17 cellular contexts compared by ENCODE assay signal in the genomic region with DNA sequence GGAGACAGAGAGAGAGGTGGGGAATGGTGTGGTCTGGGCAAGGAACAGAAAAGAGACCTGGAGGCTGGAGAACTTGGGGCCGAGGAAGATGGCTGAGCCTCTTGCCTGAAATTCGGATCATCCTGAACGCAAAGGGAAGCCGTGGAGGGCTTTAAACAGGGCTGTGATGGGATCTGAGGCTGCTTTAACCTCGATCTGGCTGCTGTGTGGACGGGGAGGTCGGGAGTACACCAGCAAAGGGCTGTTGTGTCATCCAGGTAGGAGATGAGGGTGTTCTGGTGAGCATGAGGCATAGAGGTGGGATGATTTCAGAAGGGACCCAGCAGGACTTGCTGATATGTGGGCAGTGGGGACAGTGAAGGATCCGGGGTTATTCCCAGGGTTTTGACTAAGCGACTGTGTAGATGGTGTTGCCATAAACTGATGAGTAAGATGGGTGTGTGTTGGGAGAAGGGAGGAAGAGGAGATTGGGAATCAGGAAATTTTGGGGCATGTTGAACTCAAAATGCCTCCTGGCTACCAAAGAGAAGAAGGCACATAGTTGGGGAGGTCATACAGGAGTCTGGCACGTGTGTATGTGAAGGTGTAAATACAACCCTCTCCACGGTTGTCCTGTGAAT.
DNase-seq lines count a peak whose midpoint lies in the region; ATAC-seq and TF ChIP-seq lines count a peak whose summit lies in the region.
"Had no signal": no experiment of that assay in that cellular context is flagged by ENCODE, and none has a peak within 500 bp of the region (broad histone marks: within the 10 kb centered on the region; RNA-seq: fewer than 3 reads in every experiment).

No MANE protein-coding gene starts in this region.

- H3K36me3 Mint-ChIP-seq in CD4-positive, alpha-beta memory T cell = peaks cover 15 to 41% of the 10 kb centered on the region in 2 donors
- H3K36me3 Mint-ChIP-seq in activated T-helper 17 cell treated with anti-CD3 and anti-CD28 coated beads, Interleukin-2, amount 50 U/mL, for 72 hours (ENCODE audit: low read depth) = peaks cover 61% of the 10 kb centered on the region
- H3K36me3 Mint-ChIP-seq in memory B cell = peaks cover 12% of the 10 kb centered on the region

- H3K27me3 ChIP-seq in CD4-positive, alpha-beta memory T cell (ENCODE audit: insufficient read depth, low read length) = no peaks in the 10 kb centered on the region
- H3K27me3 ChIP-seq: left lung, SJSA1 had no signal

- H3K27me3 Mint-ChIP-seq in CD4-positive, alpha-beta memory T cell = no peaks in the 10 kb centered on the region
- H3K27me3 Mint-ChIP-seq in activated T-helper 17 cell treated with anti-CD3 and anti-CD28 coated beads, Interleukin-2, amount 50 U/mL, for 72 hours = no peaks in the 10 kb centered on the region
- no peaks in the 10 kb centered on the region for H3K27me3 Mint-ChIP-seq in memory B cell

- CTCF ChIA-PET in CD4-positive, alpha-beta memory T cell (lab: Charles Lee; ENCODE audit: partially characterized antibody) = interaction anchor here (0.7 to 4.0 kb wide), 6 partner anchors 16 to 212 kb away, joined by 3 to 85 read pairs (median 30); no protein-coding TSS in a partner anchor

- H3K9me3 ChIP-seq in CD4-positive, alpha-beta memory T cell (ENCODE audit: control insufficient read depth in 1 of 2, low read length in 2 of 2) = no peaks in the 10 kb centered on the region
- H3K9me3 ChIP-seq: left lung, SJSA1 had no signal

- TF ChIP-seq CTCF in GM20000 (IDR thresholded peaks at IDR 0.05; ENCODE audit: extremely low read depth, missing control alignments) = no peak

- no peak for DNase-seq in CD4-positive, alpha-beta memory T cell
- DNase-seq in memory B cell (ENCODE audit: low spot score in 2 of 2) = no peak
- DNase-seq in NCI-H774 (lab: John Stamatoyannopoulos, UW) = no peak
- DNase-seq in cortex of kidney (lab: John Stamatoyannopoulos, UW) = no peak
- DNase-seq in NOMO-1 treated with DMSO at 0.1 percent for 48 hours (lab: John Stamatoyannopoulos, UW; ENCODE audit: unreplicated experiment) = no peak
- DNase-seq in GM20000 (ENCODE audit: low spot score) = no peak
- DNase-seq: erythroblast; NCI-H187 treated with DMSO at 0.1 percent for 48 hours; NCI-H446 treated with DMSO at 0.1 percent for 48 hours; stimulated activated CD4-positive, alpha-beta T cell treated with anti-CD3 and anti-CD28 coated beads, Interleukin-2, amount 100 ng/mL, for 48 hours; substantia nigra; T1000 had no signal

- ATAC-seq in activated T-helper 17 cell treated with anti-CD3 and anti-CD28 coated beads, Interleukin-2, amount 50 U/mL, for 72 hours (replicated peaks) = no peak
- no peak for ATAC-seq in memory B cell (ENCODE audit: low read depth)
- ATAC-seq: left lung had no signal

- peaks cover 30% of the 10 kb centered on the region for H3K4me1 ChIP-seq in CD4-positive, alpha-beta memory T cell (ENCODE audit: insufficient read depth, low read length)

- H3K27ac Mint-ChIP-seq in CD4-positive, alpha-beta memory T cell = peak overlapping the region in 5 of 7 donors; percentile 2 to 88 (median 30)
- H3K27ac Mint-ChIP-seq in activated T-helper 17 cell treated with anti-CD3 and anti-CD28 coated beads, Interleukin-2, amount 50 U/mL, for 72 hours = no peak overlapping the region
- peak overlapping the region; percentile 4 for H3K27ac Mint-ChIP-seq in memory B cell

- POLR2A ChIA-PET in CD4-positive, alpha-beta memory T cell (lab: Charles Lee; ENCODE audit: partially characterized antibody) = interaction anchor here (2.5 kb wide), 1 partner anchor 34 kb away, joined by 14 read pairs; no protein-coding TSS in a partner anchor

- peaks cover 17 to 32% (median 23%) of the 10 kb centered on the region in 4 donors for H3K4me1 Mint-ChIP-seq in CD4-positive, alpha-beta memory T cell
- peaks cover 43% of the 10 kb centered on the region for H3K4me1 Mint-ChIP-seq in activated T-helper 17 cell treated with anti-CD3 and anti-CD28 coated beads, Interleukin-2, amount 50 U/mL, for 72 hours
- peaks cover 25% of the 10 kb centered on the region for H3K4me1 Mint-ChIP-seq in memory B cell

- intact Hi-C loops in CD4-positive, alpha-beta memory T cell (cut with micrococcal nuclease) = no loop called here

- no peaks in the 10 kb centered on the region for H3K9me3 Mint-ChIP-seq in CD4-positive, alpha-beta memory T cell
- H3K9me3 Mint-ChIP-seq in activated T-helper 17 cell treated with anti-CD3 and anti-CD28 coated beads, Interleukin-2, amount 50 U/mL, for 72 hours = no peaks in the 10 kb centered on the region
- peaks cover 3% of the 10 kb centered on the region for H3K9me3 Mint-ChIP-seq in memory B cell

- H3K27ac ChIP-seq in CD4-positive, alpha-beta memory T cell (ENCODE audit: low read depth, low read length) = no peak overlapping the region
- H3K27ac ChIP-seq: coronary artery, left lung, SJSA1 had no signal

- no peak overlapping the region for H3K4me3 Mint-ChIP-seq in CD4-positive, alpha-beta memory T cell
- peak overlapping the region; percentile 38 for H3K4me3 Mint-ChIP-seq in activated T-helper 17 cell treated with anti-CD3 and anti-CD28 coated beads, Interleukin-2, amount 50 U/mL, for 72 hours
- H3K4me3 Mint-ChIP-seq in memory B cell = no peak overlapping the region

- no peaks in the 10 kb centered on the region for H3K36me3 ChIP-seq in CD4-positive, alpha-beta memory T cell (ENCODE audit: insufficient read depth, low read length)
- H3K36me3 ChIP-seq: left lung, SJSA1 had no signal

- no peak overlapping the region for H3K4me3 ChIP-seq in CD4-positive, alpha-beta memory T cell (ENCODE audit: low read length in 2 of 2)
- H3K4me3 ChIP-seq: coronary artery, left lung, SJSA1 had no signal

- peak; percentile 20 for TF ChIP-seq POLR2A in GM19193 (IDR thresholded peaks at IDR 0.05; ENCODE audit: extremely low read depth, insufficient read depth, insufficient read length)
